Comparison of ENCODE assay signal across 9 cellular contexts in genomic region chr1:100921110-100921706, GRCh38. TPM values are rescaled to one million over a fixed set of nuclear protein-coding genes. Genes with fewer than 3 reads are reported as not detected.
DNase-seq lines count a peak whose midpoint lies in the region; ATAC-seq and TF ChIP-seq lines count a peak whose summit lies in the region.
"Had no signal": no experiment of that assay in that cellular context is flagged by ENCODE, and none has a peak within 500 bp of the region (broad histone marks: within the 10 kb centered on the region; RNA-seq: fewer than 3 reads in every experiment).

No MANE protein-coding gene starts in this region.

- BruUV-seq in MCF 10A (replicated peaks; lab: Mats Ljungman, UMichigan), result no TSS peak

- WGBS in liver, result 45% methylated on average over 3 of the region's 3 CpGs

- no peaks in the 10 kb centered on the region for H3K27me3 Mint-ChIP-seq in MCF 10A (ENCODE audit: insufficient read depth, unreplicated experiment)

- CTCF ChIA-PET in BJ (lab: Yijun Ruan, JAX) (interaction anchor here (0.6 to 4.8 kb wide), 9 partner anchors 12 to 436 kb away, joined by 3 to 47 read pairs (median 3); no protein-coding TSS in a partner anchor), MCF 10A (lab: Yijun Ruan, JAX) (interaction anchor here (0.6 to 10.1 kb wide), 12 partner anchors 17 to 1163 kb away, joined by 3 to 167 read pairs (median 3); partner anchors contain the start of gene S1PR1)

- peak; percentile 86 for TF ChIP-seq RAD21 in liver (IDR thresholded peaks at IDR 0.05)

- no peak overlapping the region for H3K9ac ChIP-seq in liver (ENCODE audit: low read depth in 1 of 2, low read length in 2 of 2)

- POLR2A ChIA-PET in BJ (lab: Charles Lee) (no interaction called here), MCF 10A (lab: Yijun Ruan, JAX) (interaction anchor here (1.3 to 1.4 kb wide), 2 partner anchors 13 to 318 kb away, joined by 6 read pairs; no protein-coding TSS in a partner anchor)

- no peak overlapping the region for H3K27ac Mint-ChIP-seq in MCF 10A (ENCODE audit: low read depth, unreplicated experiment)

- H3K9me3 Mint-ChIP-seq in MCF 10A (ENCODE audit: unreplicated experiment), result no peaks in the 10 kb centered on the region

- no peak overlapping the region for H3K4me3 Mint-ChIP-seq in MCF 10A (ENCODE audit: unreplicated experiment)

- H3K27ac ChIP-seq in liver (ENCODE audit: low read depth in 1 of 2, low read length in 2 of 2), result no peak overlapping the region
- H3K27ac ChIP-seq: SK-N-MC had no signal

- H3K36me3 Mint-ChIP-seq in MCF 10A (ENCODE audit: insufficient read depth, unreplicated experiment), result peaks cover 55% of the 10 kb centered on the region

- ATAC-seq in GM21423 (IDR thresholded peaks at IDR 0.05; ENCODE audit: unreplicated experiment) (no peak), GM21717 (IDR thresholded peaks at IDR 0.05; ENCODE audit: unreplicated experiment) (no peak)

- H3K4me1 Mint-ChIP-seq in MCF 10A (ENCODE audit: insufficient read depth, unreplicated experiment), result no peaks in the 10 kb centered on the region

- no peak overlapping the region for H3K4me3 ChIP-seq in BJ (ENCODE audit: low read depth, low read length)
- no peak overlapping the region for H3K4me3 ChIP-seq in liver (ENCODE audit: low read depth in 1 of 3, low read length in 3 of 3)
- H3K4me3 ChIP-seq: SK-N-MC had no signal

- peak; percentile 48 for TF ChIP-seq CTCF in BJ (IDR thresholded peaks at IDR 0.05; ENCODE audit: insufficient read depth, low read depth, low read length)
- TF ChIP-seq CTCF in GM13976 (IDR thresholded peaks at IDR 0.05; ENCODE audit: borderline replicate concordance, control extremely low read depth, extremely low read depth, insufficient read depth, missing control alignments), result peak; percentile 48
- peak; percentile 53 for TF ChIP-seq CTCF in MCF 10A (IDR thresholded peaks at IDR 0.05; ENCODE audit: unreplicated experiment)
- TF ChIP-seq CTCF in liver (IDR thresholded peaks at IDR 0.05; ENCODE audit: low read depth, low read length, missing input control), result peak; percentile 68

- H3K9me3 ChIP-seq in liver (ENCODE audit: control insufficient read depth in 4 of 4, low read length in 3 of 4), result no peaks in the 10 kb centered on the region

- DNase-seq in BJ (ENCODE audit: low read depth) (no peak), GM13976 (ENCODE audit: low spot score) (peak; percentile 30), NCI-H2227 treated with DMSO at 0.1 percent for 48 hours (lab: John Stamatoyannopoulos, UW) (peak; percentile 59), MCF 10A (ENCODE audit: unreplicated experiment) (peak; percentile 66), T-helper 9 cell (no peak)

- intact Hi-C loops in MCF 10A (cut with micrococcal nuclease), result loop anchor here (1.0 to 10.0 kb wide), 3 partner anchors 104 to 367 kb away; partner anchors contain the start of gene DPH5

- H3K4me1 ChIP-seq in liver (ENCODE audit: control insufficient read depth in 4 of 4, insufficient read depth in 4 of 4, low read length in 3 of 4), result no peaks in the 10 kb centered on the region

- in situ Hi-C loops in GM13976 (cut with MboI; ENCODE audit: low sequenced_read_pairs, unreplicated experiment), result loop anchor here (5.0 kb wide), 1 partner anchor 371 kb away; no protein-coding TSS in a partner anchor

- H3K36me3 ChIP-seq in BJ (ENCODE audit: control insufficient read depth, insufficient read depth, low read length), result peaks cover 1% of the 10 kb centered on the region; the same call in 1 of the 2 replicates
- H3K36me3 ChIP-seq in liver (ENCODE audit: control insufficient read depth in 4 of 4, insufficient read depth in 3 of 4, low read depth in 1 of 4, low read length in 3 of 4), result peaks cover 0 to 5% (median 2%) of the 10 kb centered on the region in 4 donors

- H3K27me3 ChIP-seq in BJ (ENCODE audit: control insufficient read depth, insufficient read depth, low read length), result no peaks in the 10 kb centered on the region
- H3K27me3 ChIP-seq in liver (ENCODE audit: control insufficient read depth in 4 of 4, insufficient read depth in 4 of 4, low read length in 3 of 4), result no peaks in the 10 kb centered on the region

TF ChIP-seq in liver, 16 proteins besides CTCF, POLR2A, EP300 and RAD21:
- TF ChIP-seq TAF1 (conservative IDR thresholded peaks at IDR 0.05) (no peak), HNF4A (conservative IDR thresholded peaks at IDR 0.05) (peak in 1 of 2 donors; percentile 65), FOXA1 (IDR thresholded peaks at IDR 0.05) (no peak), MAX (IDR thresholded peaks at IDR 0.05) (no peak)

RNA-seq across cellular contexts. Expression of gene SLC30A7, which starts 25.3 kb away (rescaled TPM):
- polyA plus RNA-seq in BJ (2011; rRNA removed), result 4.6 and 8.1 TPM in 2 replicates
- 13.7 and 26.2 TPM in 2 replicates for polyA minus RNA-seq in BJ (2011; rRNA and poly(A)+ RNA removed)
- 55.0 and 59.5 TPM in 2 replicates for total RNA-seq in MCF 10A (2022)
- total RNA-seq in liver, result 10 to 100 TPM; 12.6 to 38.9 TPM
- 1 to 10 TPM; 6.0 to 9.1 TPM for polyA plus RNA-seq in liver

RNA-seq across cellular contexts. Expression of gene EXTL2, which starts 26.6 kb away (rescaled TPM):
- 13.7 and 23.5 TPM in 2 replicates for polyA plus RNA-seq in BJ (2011; rRNA removed)
- polyA minus RNA-seq in BJ (2011; rRNA and poly(A)+ RNA removed), result 4.1 and 4.2 TPM in 2 replicates
- 10.2 and 15.2 TPM in 2 replicates for total RNA-seq in MCF 10A (2022)
- total RNA-seq in liver, result 1 to 10 TPM; 7.5 to 7.6 TPM
- 1 to 10 TPM; 3.6 to 8.7 TPM for polyA plus RNA-seq in liver

Comparison
In these comparisons a context has a peak if more than half of its experiments do, and no peak if none do; other contexts are left out.
1. DNase-seq: peak in GM13976 (single experiment), NCI-H2227 treated with DMSO at 0.1 percent for 48 hours (single experiment) and MCF 10A (single experiment); none in BJ (single experiment) and T-helper 9 cell (single experiment).
2. Peak in every context shown above with its lines, with median percentiles within 50 percentile points of each other: CTCF ChIP-seq.